Comparison of ENCODE assay signal across 17 cellular contexts in the genomic region with DNA sequence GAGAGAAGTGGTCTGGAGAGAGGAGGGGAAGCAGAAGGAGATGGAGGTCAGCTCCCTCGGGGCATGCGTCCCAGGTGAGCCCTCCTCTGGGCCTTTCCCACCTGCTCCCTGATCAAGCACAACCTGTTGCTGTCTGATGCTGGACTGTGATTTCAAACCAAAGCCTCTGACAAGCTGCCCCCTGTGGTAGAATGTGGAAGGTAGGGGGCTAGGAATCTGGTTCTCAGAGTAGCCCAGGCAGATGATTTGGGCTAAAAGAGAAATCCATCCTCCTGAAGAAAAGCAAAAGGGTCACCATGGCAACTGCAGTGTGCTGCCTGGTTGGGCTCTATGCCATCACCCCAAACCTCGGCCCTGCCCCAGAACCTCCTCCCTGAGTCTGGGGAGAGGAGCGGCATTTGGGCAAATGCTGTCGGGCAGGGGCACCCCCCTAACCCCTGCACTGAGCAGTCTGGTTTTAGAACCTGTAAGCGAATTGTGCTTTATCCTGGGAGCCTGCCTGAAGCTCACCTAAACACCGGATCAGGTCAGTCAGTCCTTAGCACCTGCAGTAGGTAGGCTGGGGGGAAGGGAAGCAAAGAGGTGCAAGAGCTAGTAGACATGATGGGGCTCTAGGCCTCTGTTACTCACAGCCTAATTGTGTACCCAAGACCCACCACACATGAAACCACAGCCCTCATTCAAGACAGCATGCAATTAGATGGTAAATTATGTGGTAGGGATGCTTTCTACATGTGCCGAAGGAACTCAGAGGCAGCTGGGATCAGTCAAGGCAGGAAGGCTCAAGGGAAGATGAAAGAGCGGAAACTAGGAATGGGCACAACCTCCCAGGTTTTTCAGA.
DNase-seq lines count a peak whose midpoint lies in the region; ATAC-seq and TF ChIP-seq lines count a peak whose summit lies in the region.
"Had no signal": no experiment of that assay in that cellular context is flagged by ENCODE, and none has a peak within 500 bp of the region (broad histone marks: within the 10 kb centered on the region; RNA-seq: fewer than 3 reads in every experiment).

No MANE protein-coding gene starts in this region.

- no peak overlapping the region for H3K4me2 ChIP-seq in DND-41 (ENCODE audit: insufficient read depth, low read length)
- H3K4me2 ChIP-seq in osteoblast (ENCODE audit: insufficient read depth, low read length), result no peak overlapping the region

- peak overlapping the region in 1 of 7 donors; percentile 17 for H3K27ac Mint-ChIP-seq in CD14-positive monocyte

- H3K4me1 Mint-ChIP-seq in CD14-positive monocyte, result no peaks in the 10 kb centered on the region

- no peak overlapping the region for H3K9ac ChIP-seq in DND-41 (ENCODE audit: low read depth, low read length)
- H3K9ac ChIP-seq in HUES48 (ENCODE audit: low read depth, low read length), result no peak overlapping the region

- H3K36me3 ChIP-seq in DND-41 (ENCODE audit: insufficient read depth, low read length) (peaks cover 54% of the 10 kb centered on the region), HUES48 (ENCODE audit: control insufficient read depth, insufficient read depth, low read length) (peaks cover 7% of the 10 kb centered on the region; the same call in 1 of the 2 replicates), osteoblast (ENCODE audit: insufficient read depth, low read length) (no peaks in the 10 kb centered on the region)
- H3K36me3 ChIP-seq: pancreas had no signal

- H4K20me1 ChIP-seq in DND-41 (ENCODE audit: insufficient read depth, low read length), result no peaks in the 10 kb centered on the region
- peaks cover 2% of the 10 kb centered on the region for H4K20me1 ChIP-seq in osteoblast (ENCODE audit: insufficient read depth, low read length)

- peaks cover 0 to 2% (median 0%) of the 10 kb centered on the region in 7 donors for H3K9me3 Mint-ChIP-seq in CD14-positive monocyte
- H3K9me3 Mint-ChIP-seq: stimulated activated naive CD8-positive, alpha-beta T cell treated with anti-CD3 and anti-CD28 coated beads, Interleukin-15, Interleukin-2, amounts not matched to agents 100 ng/mL and 50 ng/mL, for 24 hours had no signal

- H3K27me3 Mint-ChIP-seq in CD14-positive monocyte (ENCODE audit: low read depth in 3 of 3), result peaks cover 3 to 6% (median 4%) of the 10 kb centered on the region in 3 donors
- H3K27me3 Mint-ChIP-seq: stimulated activated naive CD8-positive, alpha-beta T cell treated with anti-CD3 and anti-CD28 coated beads, Interleukin-15, Interleukin-2, amounts not matched to agents 100 ng/mL and 50 ng/mL, for 24 hours had no signal

- H3K9me3 ChIP-seq in DND-41 (ENCODE audit: insufficient read depth, low read length, severe bottlenecking), result no peaks in the 10 kb centered on the region
- H3K9me3 ChIP-seq in HUES48 (ENCODE audit: control insufficient read depth, insufficient read depth, low read length), result no peaks in the 10 kb centered on the region
- H3K9me3 ChIP-seq in osteoblast (ENCODE audit: low read depth, low read length), result no peaks in the 10 kb centered on the region
- H3K9me3 ChIP-seq: pancreas had no signal

- no peak overlapping the region for H3K4me3 ChIP-seq in DND-41 (ENCODE audit: low read depth in 1 of 2, low read length in 2 of 2)
- H3K4me3 ChIP-seq in HUES48 (ENCODE audit: low read depth, low read length), result no peak overlapping the region
- no peak overlapping the region for H3K4me3 ChIP-seq in choroid plexus epithelial cell (ENCODE audit: low read depth, low read length)
- no peak overlapping the region for H3K4me3 ChIP-seq in osteoblast (ENCODE audit: insufficient read depth, low read length)
- H3K4me3 ChIP-seq: pancreas, SK-N-MC had no signal

- no peaks in the 10 kb centered on the region for H3K79me2 ChIP-seq in DND-41 (ENCODE audit: insufficient read depth, low read length)
- H3K79me2 ChIP-seq in osteoblast (ENCODE audit: insufficient read depth, low read length), result no peaks in the 10 kb centered on the region

- peak; percentile 4 for TF ChIP-seq CTCF in DND-41 (IDR thresholded peaks at IDR 0.05; ENCODE audit: borderline replicate concordance, extremely low read depth, low read length, poor library complexity, severe bottlenecking)
- TF ChIP-seq CTCF in choroid plexus epithelial cell (conservative IDR thresholded peaks at IDR 0.05; ENCODE audit: low read depth, low read length), result peak; percentile 23
- no peak for TF ChIP-seq CTCF in osteoblast (IDR thresholded peaks at IDR 0.05; ENCODE audit: extremely low read depth, low read depth, low read length)
- TF ChIP-seq CTCF in CD14-positive monocyte (IDR thresholded peaks at IDR 0.05), result no peak

- no peak for ATAC-seq in DND-41 (ENCODE audit: insufficient read depth, low read depth)
- ATAC-seq: left colon had no signal

- H2AFZ ChIP-seq in DND-41 (ENCODE audit: low read depth, low read length), result no peak overlapping the region
- H2AFZ ChIP-seq in osteoblast (ENCODE audit: low read length), result no peak overlapping the region

- H3K36me3 Mint-ChIP-seq in CD14-positive monocyte, result peaks cover 34 to 58% of the 10 kb centered on the region in 2 donors

- H3K4me1 ChIP-seq in DND-41 (ENCODE audit: insufficient read depth, low read length), result no peaks in the 10 kb centered on the region
- peaks cover 46% of the 10 kb centered on the region for H3K4me1 ChIP-seq in HUES48 (ENCODE audit: control insufficient read depth, insufficient read depth, low read length)
- no peaks in the 10 kb centered on the region for H3K4me1 ChIP-seq in osteoblast (ENCODE audit: insufficient read depth, low read length)
- H3K4me1 ChIP-seq: pancreas had no signal

- intact Hi-C loops in CD14-positive monocyte (cut with micrococcal nuclease), result no loop called here

- H3K27ac ChIP-seq in DND-41 (ENCODE audit: low read length), result 0 out of 2 replicates have a peak overlapping the region, but pooled peaks have one; percentile 22
- H3K27ac ChIP-seq in HUES48 (ENCODE audit: low read depth, low read length), result peak overlapping the region; percentile 7
- H3K27ac ChIP-seq in osteoblast (ENCODE audit: low read depth, low read length), result no peak overlapping the region
- H3K27ac ChIP-seq: HL-60, SK-N-MC had no signal

- H3K27me3 ChIP-seq in DND-41 (ENCODE audit: insufficient read depth, low read length, poor library complexity), result no peaks in the 10 kb centered on the region
- no peaks in the 10 kb centered on the region for H3K27me3 ChIP-seq in HUES48 (ENCODE audit: control insufficient read depth, insufficient read depth, low read length)
- H3K27me3 ChIP-seq in osteoblast (ENCODE audit: insufficient read depth, low read length), result no peaks in the 10 kb centered on the region
- H3K27me3 ChIP-seq: pancreas had no signal

- DNase-seq in DND-41 (no peak), choroid plexus epithelial cell (ENCODE audit: low read depth) (no peak), osteoblast (ENCODE audit: insufficient read length, low spot score, missing footprints) (peak; percentile 80), NCI-H774 (lab: John Stamatoyannopoulos, UW) (no peak), CD14-positive monocyte (ENCODE audit: low spot score) (no peak), RPMI8226 (no peak)
- DNase-seq: activated CD4-positive, alpha-beta T cell treated with anti-CD3 and anti-CD28 coated beads for 48 hours; activated effector memory CD4-positive, alpha-beta T cell treated with anti-CD3 and anti-CD28 coated beads, Interleukin-2, amount 50 U/mL, for 16 hours; left colon; MV-4-11; NCI-H526 treated with DMSO at 0.1 percent for 48 hours; pancreas; stimulated activated CD4-positive, alpha-beta T cell treated with anti-CD3 and anti-CD28 coated beads, Interleukin-4, amount 100 ng/mL, for 1 hour had no signal

- H3K4me3 Mint-ChIP-seq in CD14-positive monocyte, result no peak overlapping the region
- H3K4me3 Mint-ChIP-seq: stimulated activated naive CD8-positive, alpha-beta T cell treated with anti-CD3 and anti-CD28 coated beads, Interleukin-15, Interleukin-2, amounts not matched to agents 100 ng/mL and 50 ng/mL, for 24 hours had no signal

Comparison
In these comparisons a context has a peak if more than half of its experiments do, and no peak if none do; other contexts are left out.
1. CTCF ChIP-seq: peak in DND-41 (single experiment) and choroid plexus epithelial cell (single experiment); none in osteoblast (single experiment) and CD14-positive monocyte (single experiment).